In genomic region chr6:11185204-11185842, GRCh38 we compare ENCODE assay signal across 22 cellular contexts. TPM values are rescaled to one million over a fixed set of nuclear protein-coding genes. Genes with fewer than 3 reads are reported as not detected.
A peak's percentile ranks its signal among the peaks of the same experiment; 100 is the strongest.
DNase-seq lines count a peak whose midpoint lies in the region; ATAC-seq, FAIRE-seq and TF ChIP-seq lines count a peak whose summit lies in the region.
"Had no signal": no experiment of that assay in that cellular context is flagged by ENCODE, and none has a peak within 500 bp of the region (broad histone marks: within the 10 kb centered on the region; RNA-seq: fewer than 3 reads in every experiment).

No MANE protein-coding gene starts in this region.

- no peaks in the 10 kb centered on the region for H3K9me3 ChIP-seq in esophagus muscularis mucosa
- H3K9me3 ChIP-seq: SK-N-SH had no signal

- H3K36me3 ChIP-seq in esophagus muscularis mucosa: peaks cover 29 to 77% (median 52%) of the 10 kb centered on the region in 4 donors

- no peak for DNase-seq in natural killer cell
- DNase-seq in natural killer cell treated with Interleukin-12 subunit alpha and Interleukin-12 subunit beta and Interleukin-15 and Interleukin-18, amount 100 ng/mL, for 72 hours (ENCODE audit: low spot score): no peak
- DNase-seq in esophagus muscularis mucosa (ENCODE audit: extremely low spot score): peak; percentile 57
- peak; percentile 65 for DNase-seq in osteocyte (ENCODE audit: extremely low spot score, unreplicated experiment)
- DNase-seq in NCI-H345 treated with DMSO at 0.1 percent for 48 hours (lab: John Stamatoyannopoulos, UW; ENCODE audit: unreplicated experiment): no peak
- no peak for DNase-seq in stimulated activated naive CD4-positive, alpha-beta T cell (lab: John Stamatoyannopoulos, UW)
- no peak for DNase-seq in GM12891 (ENCODE audit: insufficient read length, low spot score)
- DNase-seq: ACHN, DMS79, GM23248, HCEC 1CT, MM.1S, NCI-H1092 treated with DMSO at 0.1 percent for 48 hours, NCI-H2081, NCI-H510A, NCI-H748 treated with DMSO at 0.1 percent for 48 hours, OCI-M1, SHP77 treated with DMSO at 0.1 percent for 48 hours, SK-N-SH had no signal

- TF ChIP-seq EP300 in esophagus muscularis mucosa (IDR thresholded peaks at IDR 0.05): no peak

- WGBS in esophagus muscularis mucosa: 89% methylated on average over 17 of the region's 17 CpGs

- H3K27ac ChIP-seq in esophagus muscularis mucosa (replicated peaks in 1 of 4): no peak overlapping the region
- H3K27ac ChIP-seq: C4-2B, GM23248 had no signal

- no peak for FAIRE-seq in GM12891 (lab: Jason Lieb, UNC)
- FAIRE-seq: D721Med had no signal

- no peaks in the 10 kb centered on the region for H3K9me3 Mint-ChIP-seq in natural killer cell
- H3K9me3 Mint-ChIP-seq in natural killer cell treated with Interleukin-12 subunit alpha and Interleukin-12 subunit beta and Interleukin-15 and Interleukin-18, amount 100 ng/mL, for 72 hours: no peaks in the 10 kb centered on the region
- H3K9me3 Mint-ChIP-seq in osteocyte (ENCODE audit: unreplicated experiment): peaks cover 6% of the 10 kb centered on the region

- H3K27ac Mint-ChIP-seq in natural killer cell (peak overlapping the region; percentile 2 to 62), osteocyte (ENCODE audit: unreplicated experiment) (no peak overlapping the region)
- H3K27ac Mint-ChIP-seq in natural killer cell treated with Interleukin-12 subunit alpha and Interleukin-12 subunit beta and Interleukin-15 and Interleukin-18, amount 100 ng/mL, for 72 hours: no peak overlapping the region

- peaks cover 28% of the 10 kb centered on the region for H3K36me3 Mint-ChIP-seq in natural killer cell
- H3K36me3 Mint-ChIP-seq in natural killer cell treated with Interleukin-12 subunit alpha and Interleukin-12 subunit beta and Interleukin-15 and Interleukin-18, amount 100 ng/mL, for 72 hours: peaks cover 56% of the 10 kb centered on the region
- peaks cover 38% of the 10 kb centered on the region for H3K36me3 Mint-ChIP-seq in osteocyte (ENCODE audit: unreplicated experiment)

- no peaks in the 10 kb centered on the region for H3K4me1 ChIP-seq in esophagus muscularis mucosa

- H3K4me1 Mint-ChIP-seq in natural killer cell (peaks cover 22 to 24% of the 10 kb centered on the region in 2 donors), osteocyte (ENCODE audit: unreplicated experiment) (peaks cover 9% of the 10 kb centered on the region)
- H3K4me1 Mint-ChIP-seq in natural killer cell treated with Interleukin-12 subunit alpha and Interleukin-12 subunit beta and Interleukin-15 and Interleukin-18, amount 100 ng/mL, for 72 hours (ENCODE audit: low read depth in 2 of 2): peaks cover 16% of the 10 kb centered on the region in 2 donors
- H3K4me1 Mint-ChIP-seq: IgD-negative memory B cell had no signal

- H3K27me3 ChIP-seq in esophagus muscularis mucosa: no peaks in the 10 kb centered on the region

- TF ChIP-seq CTCF in natural killer cell (IDR thresholded peaks at IDR 0.05) (no peak), esophagus muscularis mucosa (IDR thresholded peaks at IDR 0.05) (no peak), osteocyte (IDR thresholded peaks at IDR 0.05) (no peak)

- ATAC-seq in natural killer cell: no peak
- ATAC-seq in natural killer cell treated with Interleukin-12 subunit alpha and Interleukin-12 subunit beta and Interleukin-15 and Interleukin-18, amount 100 ng/mL, for 72 hours: no peak

- intact Hi-C loops in natural killer cell (cut with micrococcal nuclease) (no loop called here), esophagus muscularis mucosa (cut with DNase I) (no loop called here)

- no peak overlapping the region for H3K4me3 Mint-ChIP-seq in natural killer cell
- no peak overlapping the region for H3K4me3 Mint-ChIP-seq in natural killer cell treated with Interleukin-12 subunit alpha and Interleukin-12 subunit beta and Interleukin-15 and Interleukin-18, amount 100 ng/mL, for 72 hours
- H3K4me3 Mint-ChIP-seq in osteocyte (ENCODE audit: unreplicated experiment): no peak overlapping the region
- H3K4me3 Mint-ChIP-seq: IgD-negative memory B cell had no signal

- H3K27me3 Mint-ChIP-seq in natural killer cell (ENCODE audit: low read depth in 2 of 2) (no peaks in the 10 kb centered on the region), osteocyte (ENCODE audit: unreplicated experiment) (no peaks in the 10 kb centered on the region)
- H3K27me3 Mint-ChIP-seq in natural killer cell treated with Interleukin-12 subunit alpha and Interleukin-12 subunit beta and Interleukin-15 and Interleukin-18, amount 100 ng/mL, for 72 hours: no peaks in the 10 kb centered on the region
- H3K27me3 Mint-ChIP-seq: IgD-negative memory B cell had no signal

- no peak for TF ChIP-seq POLR2A in esophagus muscularis mucosa (IDR thresholded peaks at IDR 0.05; ENCODE audit: low read depth)
- TF ChIP-seq POLR2A in GM12891 (IDR thresholded peaks at IDR 0.05; ENCODE audit: low read depth, low read length): no peak

- no peak overlapping the region for H3K4me3 ChIP-seq in esophagus muscularis mucosa
- H3K4me3 ChIP-seq: GM23248 had no signal

TF ChIP-seq in GM12891, 5 proteins besides CTCF, POLR2A, EP300 and RAD21:
- no peak for TF ChIP-seq TAF1 (IDR thresholded peaks at IDR 0.05; ENCODE audit: low read depth, low read length)
- no peak for TF ChIP-seq POLR2AphosphoS5 (IDR thresholded peaks at IDR 0.05; ENCODE audit: low read depth, low read length)
- TF ChIP-seq PAX5 (IDR thresholded peaks at IDR 0.05; ENCODE audit: insufficient read depth, low read length, severe bottlenecking): no peak
- TF ChIP-seq POU2F2 (IDR thresholded peaks at IDR 0.05; ENCODE audit: low read depth, low read length): no peak
- TF ChIP-seq SPI1 (IDR thresholded peaks at IDR 0.05; ENCODE audit: low read depth, low read length): no peak
TF ChIP-seq in GM12891: peak in this region for 0.

RNA-seq across cellular contexts. Expression of gene NEDD9, which starts 47.1 kb away (rescaled TPM):
- 100 to 1,000 TPM; 106 to 110 (median 107) TPM for total RNA-seq in natural killer cell
- total RNA-seq in natural killer cell treated with Interleukin-12 subunit alpha and Interleukin-12 subunit beta and Interleukin-15 and Interleukin-18, amount 100 ng/mL, for 72 hours: 10 to 100 TPM; 59.9 to 81.3 TPM
- total RNA-seq in esophagus muscularis mucosa: 10 to 100 TPM; 18.3 to 47.2 (median 32.9) TPM
- 8.8 and 10.3 TPM in 2 replicates for total RNA-seq in osteocyte
- polyA plus RNA-seq in GM12891 (2012; ENCODE audit: low read depth, missing spikeins): 31.6 TPM

Comparison
In these comparisons a context has a peak if more than half of its experiments do, and no peak if none do; other contexts are left out.
1. H3K27ac Mint-ChIP-seq: peak in natural killer cell (2 of 2); none in natural killer cell treated with Interleukin-12 subunit alpha and Interleukin-12 subunit beta and Interleukin-15 and Interleukin-18, amount 100 ng/mL, for 72 hours (0 of 2) and osteocyte (single experiment).
2. DNase-seq: peak in esophagus muscularis mucosa (single experiment) and osteocyte (single experiment); none in natural killer cell (single experiment), natural killer cell treated with Interleukin-12 subunit alpha and Interleukin-12 subunit beta and Interleukin-15 and Interleukin-18, amount 100 ng/mL, for 72 hours (single experiment), NCI-H345 treated with DMSO at 0.1 percent for 48 hours (single experiment), stimulated activated naive CD4-positive, alpha-beta T cell (0 of 6) and GM12891 (single experiment).